Comparison of ENCODE assay signal across 9 cellular contexts in the genomic region with DNA sequence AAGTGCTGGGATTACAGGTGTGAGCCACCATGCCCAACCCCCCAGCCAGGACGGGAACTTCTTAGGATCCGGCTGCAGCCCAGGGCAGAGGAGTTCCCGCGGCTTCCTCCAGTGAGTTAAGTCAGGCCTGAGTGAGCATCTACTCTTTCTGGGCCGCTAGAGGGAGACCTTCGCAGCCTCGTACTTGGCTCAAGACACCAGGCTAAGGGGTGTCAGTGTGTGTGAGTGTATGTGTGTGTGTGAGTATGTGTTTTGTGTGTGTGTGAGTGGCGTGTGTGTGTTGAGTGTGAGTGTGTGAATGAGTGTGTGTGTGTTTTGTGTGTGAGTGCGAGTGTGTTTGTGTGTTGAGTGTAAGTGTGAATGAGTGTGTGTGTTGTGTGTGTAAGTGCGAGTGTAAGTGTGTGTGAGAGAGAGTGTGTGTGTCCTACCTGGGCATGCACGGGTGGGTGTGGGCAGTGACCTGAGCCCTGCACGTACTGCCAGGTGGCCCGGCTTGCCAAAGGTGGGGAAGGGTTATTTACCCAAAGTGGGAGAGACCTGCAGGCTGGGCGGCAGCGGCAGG. TPM values are rescaled to one million over a fixed set of nuclear protein-coding genes. Genes with fewer than 3 reads are reported as not detected.
DNase-seq lines count a peak whose midpoint lies in the region; ATAC-seq and TF ChIP-seq lines count a peak whose summit lies in the region.
"Had no signal": no experiment of that assay in that cellular context is flagged by ENCODE, and none has a peak within 500 bp of the region (broad histone marks: within the 10 kb centered on the region; RNA-seq: fewer than 3 reads in every experiment).

No MANE protein-coding gene starts in this region.

- no peaks in the 10 kb centered on the region for H3K36me3 Mint-ChIP-seq in endothelial cell (ENCODE audit: low read depth, unreplicated experiment)
- H3K36me3 Mint-ChIP-seq: IgD-negative memory B cell had no signal

- peaks cover 2% of the 10 kb centered on the region for H3K27me3 Mint-ChIP-seq in endothelial cell (ENCODE audit: unreplicated experiment)
- H3K27me3 Mint-ChIP-seq: IgD-negative memory B cell had no signal

- H3K4me3 Mint-ChIP-seq in endothelial cell (ENCODE audit: unreplicated experiment) = no peak overlapping the region
- H3K4me3 Mint-ChIP-seq: IgD-negative memory B cell had no signal

- no peak overlapping the region for H3K27ac Mint-ChIP-seq in endothelial cell (ENCODE audit: unreplicated experiment)
- H3K27ac Mint-ChIP-seq: IgD-negative memory B cell had no signal

- peak; percentile 77 for DNase-seq in COR-L47 (lab: John Stamatoyannopoulos, UW)
- peak; percentile 64 for DNase-seq in HuH-7.5 (ENCODE audit: low spot score)
- DNase-seq in NOMO-1 treated with dmso at 0.1 percent for 144 hours (lab: John Stamatoyannopoulos, UW; ENCODE audit: unreplicated experiment) = peak; percentile 80
- peak; percentile 36 to 58 for DNase-seq in activated CD8-positive, alpha-beta memory T cell treated with anti-CD3 and anti-CD28 coated beads for 4 hours (ENCODE audit: low read depth in 2 of 2)
- DNase-seq in endothelial cell (ENCODE audit: low spot score) = peak; percentile 70
- DNase-seq in middle frontal gyrus (ENCODE audit: extremely low spot score, low spot score) = peak; percentile 28
- peak; percentile 36 to 61 for DNase-seq in stimulated activated CD8-positive, alpha-beta memory T cell treated with anti-CD3 and anti-CD28 coated beads, Interleukin-4, amount 100 ng/mL, for 1 hour (ENCODE audit: low read depth in 2 of 2, low spot score in 1 of 2)

- ATAC-seq in HG02623 (IDR thresholded peaks at IDR 0.05; ENCODE audit: unreplicated experiment) = no peak

- peak; percentile 61 for TF ChIP-seq CTCF in endothelial cell (IDR thresholded peaks at IDR 0.05; ENCODE audit: unreplicated experiment)

- H3K4me1 Mint-ChIP-seq in endothelial cell (ENCODE audit: unreplicated experiment) = peaks cover 3% of the 10 kb centered on the region

- H3K9me3 Mint-ChIP-seq in endothelial cell (ENCODE audit: unreplicated experiment) = no peaks in the 10 kb centered on the region
- H3K9me3 Mint-ChIP-seq: IgD-negative memory B cell had no signal

RNA-seq across cellular contexts. Expression of gene TMEM235, which starts 58.5 kb away (rescaled TPM):
- total RNA-seq in endothelial cell (ENCODE audit: unreplicated experiment) = 21.1 TPM

Comparison
In these comparisons a context has a peak if more than half of its experiments do, and no peak if none do; other contexts are left out.
1. DNase-seq: peak in every context shown above with its lines; median percentile 80 in NOMO-1 treated with dmso at 0.1 percent for 144 hours; 77 in COR-L47; 70 in endothelial cell; 64 in HuH-7.5; 48 in stimulated activated CD8-positive, alpha-beta memory T cell treated with anti-CD3 and anti-CD28 coated beads, Interleukin-4, amount 100 ng/mL, for 1 hour; 47 in activated CD8-positive, alpha-beta memory T cell treated with anti-CD3 and anti-CD28 coated beads for 4 hours; 28 in middle frontal gyrus.